In the genomic region with DNA sequence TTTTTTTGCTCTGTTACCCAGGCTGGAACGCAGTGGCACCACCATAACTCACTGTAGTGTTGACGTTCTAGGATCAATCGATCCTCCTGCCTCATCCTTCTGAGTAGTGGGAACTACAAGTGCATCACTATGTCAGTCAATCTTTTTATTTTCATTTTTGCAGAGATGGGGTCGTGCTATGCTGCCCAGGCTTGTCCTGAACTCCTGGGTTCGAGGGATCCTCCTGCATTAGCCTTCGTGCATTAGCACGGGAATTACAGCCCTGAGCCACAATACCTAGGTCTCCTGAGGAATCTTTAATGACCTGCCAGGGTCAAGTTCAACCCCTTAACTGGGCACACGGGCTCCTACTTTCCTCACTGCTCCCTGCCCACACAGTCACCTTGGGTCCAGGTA, we compare ENCODE assay signal across 9 cellular contexts. TPM values are rescaled to one million over a fixed set of nuclear protein-coding genes. Genes with fewer than 3 reads are reported as not detected.
DNase-seq lines count a peak whose midpoint lies in the region; ATAC-seq, FAIRE-seq and TF ChIP-seq lines count a peak whose summit lies in the region.
"Had no signal": no experiment of that assay in that cellular context is flagged by ENCODE, and none has a peak within 500 bp of the region (broad histone marks: within the 10 kb centered on the region; RNA-seq: fewer than 3 reads in every experiment).

No MANE protein-coding gene starts in this region.

- TF ChIP-seq EP300 in K562 (IDR thresholded peaks at IDR 0.05; ENCODE audit: low read length), result no peak

- CTCF ChIA-PET in activated CD8-positive, alpha-beta memory T cell treated with anti-CD3 and anti-CD28 coated beads, Interleukin-2, amount 10 ng/mL, durations not matched to agents 7 days and 5 days (lab: Charles Lee), result interaction anchor here (1.2 to 11.8 kb wide), 3 partner anchors 24 to 330 kb away, joined by 3 to 146 read pairs (median 4); no protein-coding TSS in a partner anchor
- CTCF ChIA-PET in K562 (lab: Yijun Ruan, JAX; ENCODE audit: low intra/inter-chr PET ratio), result no interaction called here

- H3K27me3 ChIP-seq in K562 (ENCODE audit: control insufficient read depth in 2 of 2, insufficient read depth in 2 of 2, low read length in 2 of 2) (no peaks in the 10 kb centered on the region), lung (ENCODE audit: control insufficient read depth, insufficient read depth) (no peaks in the 10 kb centered on the region), thymus (ENCODE audit: control insufficient read depth, insufficient read depth) (no peaks in the 10 kb centered on the region)

- no peak for ATAC-seq in activated CD8-positive, alpha-beta memory T cell treated with anti-CD3 and anti-CD28 coated beads, Interleukin-2, amount 10 ng/mL, durations not matched to agents 7 days and 5 days
- no peak for ATAC-seq in K562
- ATAC-seq in lung (ENCODE audit: insufficient read depth, low FRiP score), result no peak
- no peak for ATAC-seq in GM21447 (IDR thresholded peaks at IDR 0.05; ENCODE audit: unreplicated experiment)

- H3K27ac ChIP-seq in K562 (ENCODE audit: extremely low read depth, low read depth, low read length), result peak overlapping the region; percentile 62; the same call in 1 of the 3 replicates
- peak overlapping the region; percentile 77 to 96 for H3K27ac ChIP-seq in lung (ENCODE audit: low read depth in 1 of 2, low read length in 1 of 2)
- peak overlapping the region; percentile 92 for H3K27ac ChIP-seq in thymus (ENCODE audit: low read depth)

- H4K20me1 ChIP-seq in K562 (replicated peaks; ENCODE audit: control insufficient read depth, insufficient read depth, low read length), result no peaks in the 10 kb centered on the region

- peak overlapping the region; percentile 93 for H3K27ac Mint-ChIP-seq in activated CD8-positive, alpha-beta memory T cell treated with anti-CD3 and anti-CD28 coated beads, Interleukin-2, amount 10 ng/mL, durations not matched to agents 7 days and 5 days

- no peaks in the 10 kb centered on the region for H3K9me3 ChIP-seq in K562 (replicated peaks; ENCODE audit: control insufficient read depth, insufficient read depth, low read depth, low read length)
- H3K9me3 ChIP-seq in lung (ENCODE audit: control insufficient read depth in 2 of 2, insufficient read depth in 1 of 2, low read length in 1 of 2), result no peaks in the 10 kb centered on the region
- no peaks in the 10 kb centered on the region for H3K9me3 ChIP-seq in thymus (ENCODE audit: control insufficient read depth)

- in situ Hi-C loops in K562 (cut with MboI), result no loop called here

- no peak for FAIRE-seq in K562 (lab: Jason Lieb, UNC)

- WGBS in K562 (ENCODE audit: insufficient coverage, low coverage, missing lambda C conversion rate), result 50% methylated on average over 8 of the region's 8 CpGs
- 56 to 63% methylated on average over 8 of the region's 8 CpGs for WGBS in lung, 2 donors
- 81% methylated on average over 8 of the region's 8 CpGs for WGBS in thymus

- DNase-seq in activated CD8-positive, alpha-beta memory T cell treated with anti-CD3 and anti-CD28 coated beads, Interleukin-2, amount 10 ng/mL, durations not matched to agents 7 days and 5 days, result no peak
- DNase-seq in activated CD8-positive, alpha-beta memory T cell treated with anti-CD3 and anti-CD28 coated beads, Interleukin-2, amount 50 U/mL, for 48 hours, result no peak
- DNase-seq in K562 (ENCODE audit: extremely low read depth in 1 of 4, low spot score in 3 of 4) (no peak), lung (ENCODE audit: low spot score) (no peak), GDM1 (lab: John Stamatoyannopoulos, UW) (no peak), H4 (ENCODE audit: low spot score) (no peak)
- DNase-seq: NCI-H774 had no signal

- TF ChIP-seq RAD21 in K562 (CRISPR knock-in tag; conservative IDR thresholded peaks at IDR 0.05 in 1 of 2, IDR thresholded peaks at IDR 0.05 in 1 of 2), result no peak

- H3K4me3 Mint-ChIP-seq in activated CD8-positive, alpha-beta memory T cell treated with anti-CD3 and anti-CD28 coated beads, Interleukin-2, amount 10 ng/mL, durations not matched to agents 7 days and 5 days, result peak overlapping the region; percentile 98

- peak overlapping the region; percentile 78 for H2AFZ ChIP-seq in K562 (ENCODE audit: low read depth, low read length)

- TF ChIP-seq CTCF in K562 (IDR thresholded peaks at IDR 0.05 in 2 of 3, conservative IDR thresholded peaks at IDR 0.05 in 1 of 3; ENCODE audit: insufficient read depth in 2 of 3, low read depth in 1 of 3, low read length in 3 of 3) (no peak), lung (IDR thresholded peaks at IDR 0.05; ENCODE audit: control extremely low read depth, extremely low read depth) (no peak)

- H3K27me3 Mint-ChIP-seq in activated CD8-positive, alpha-beta memory T cell treated with anti-CD3 and anti-CD28 coated beads, Interleukin-2, amount 10 ng/mL, durations not matched to agents 7 days and 5 days, result no peaks in the 10 kb centered on the region

- intact Hi-C loops in K562 (cut with micrococcal nuclease), result no loop called here

- H3K4me1 ChIP-seq in K562 (replicated peaks in 1 of 2; ENCODE audit: control insufficient read depth in 2 of 2, insufficient read depth in 2 of 2, low read length in 2 of 2), result peaks cover 13 to 16% of the 10 kb centered on the region in 2 experiments
- H3K4me1 ChIP-seq in lung (ENCODE audit: control insufficient read depth in 2 of 2, insufficient read depth in 2 of 2, low read length in 2 of 2), result peaks cover 3 to 37% of the 10 kb centered on the region in 2 donors
- H3K4me1 ChIP-seq in thymus (ENCODE audit: control insufficient read depth, insufficient read depth, low read length), result peaks cover 39% of the 10 kb centered on the region

- no peaks in the 10 kb centered on the region for H3K79me2 ChIP-seq in K562 (ENCODE audit: control insufficient read depth, insufficient read depth, low read length)

- peak overlapping the region; percentile 70; the same call in 1 of the 2 replicates for H3K4me2 ChIP-seq in K562 (ENCODE audit: insufficient read depth, low read length)

- H3K9me1 ChIP-seq in K562 (ENCODE audit: control insufficient read depth, insufficient read depth, low read length), result no peaks in the 10 kb centered on the region

- peak overlapping the region; percentile 20; the same call in 1 of the 2 replicates for H3K4me3 ChIP-seq in K562
- peak overlapping the region; percentile 39 for H3K4me3 ChIP-seq in lung
- H3K4me3 ChIP-seq in thymus (ENCODE audit: low read length), result peak overlapping the region; percentile 58

- BruUV-seq in K562 (replicated peaks; lab: Mats Ljungman, UMichigan), result no TSS peak

- peaks cover 78% of the 10 kb centered on the region for H3K36me3 Mint-ChIP-seq in activated CD8-positive, alpha-beta memory T cell treated with anti-CD3 and anti-CD28 coated beads, Interleukin-2, amount 10 ng/mL, durations not matched to agents 7 days and 5 days

- peaks cover 3% of the 10 kb centered on the region for H3K9me3 Mint-ChIP-seq in activated CD8-positive, alpha-beta memory T cell treated with anti-CD3 and anti-CD28 coated beads, Interleukin-2, amount 10 ng/mL, durations not matched to agents 7 days and 5 days (ENCODE audit: low read depth)

- H3K36me3 ChIP-seq in K562 (ENCODE audit: control insufficient read depth, insufficient read depth, low read length) (no peaks in the 10 kb centered on the region), lung (ENCODE audit: control insufficient read depth in 2 of 2, insufficient read depth in 2 of 2, low read length in 2 of 2) (no peaks in the 10 kb centered on the region), thymus (ENCODE audit: control insufficient read depth, insufficient read depth) (no peaks in the 10 kb centered on the region)

- no peak for TF ChIP-seq POLR2A in K562 (conservative IDR thresholded peaks at IDR 0.05)

- H3K4me1 Mint-ChIP-seq in activated CD8-positive, alpha-beta memory T cell treated with anti-CD3 and anti-CD28 coated beads, Interleukin-2, amount 10 ng/mL, durations not matched to agents 7 days and 5 days, result peaks cover 81% of the 10 kb centered on the region

- H3K9ac ChIP-seq in K562 (ENCODE audit: insufficient read depth in 1 of 2, low read depth in 2 of 2, low read length in 2 of 2), result peak overlapping the region; percentile 38 to 87; a peak in 3 of 4 replicates

- POLR2A ChIA-PET in K562 (lab: Yijun Ruan, JAX), result interaction anchor here (0.8 to 1.3 kb wide), 3 partner anchors 14 to 36 kb away, joined by 3 to 5 read pairs (median 3); no protein-coding TSS in a partner anchor

RNA-seq across cellular contexts. Expression of a gene that starts 4.4 kb away (rescaled TPM):
- 100 to 1,000 TPM; 134 to 160 TPM for total RNA-seq in activated CD8-positive, alpha-beta memory T cell treated with anti-CD3 and anti-CD28 coated beads, Interleukin-2, amount 10 ng/mL, durations not matched to agents 7 days and 5 days
- total RNA-seq in K562 (2011; cell fraction: chromatin; rRNA removed; ENCODE audit: low replicate concordance), result 1.7 TPM in 2 replicates
- total RNA-seq in K562 (2011; cell fraction: nucleolus; rRNA removed), result 0.50 and 0.53 TPM in 2 replicates
- not detected in 2 replicates for total RNA-seq in K562 (2011; cell fraction: nucleoplasm; rRNA removed)
- 0.69 TPM in 1 of 2 replicates, not detected in the other for total RNA-seq in K562 (2014; rRNA removed)
- 0.33 and 0.73 TPM in 2 replicates for total RNA-seq in K562 (2014; rRNA removed; fragmentation: Illumina TruSeq; extraction: Trizol)
- 0.25 and 0.38 TPM in 2 replicates for total RNA-seq in K562 (2015; rRNA removed; fragmentation: Illumina TruSeq; extraction: Trizol)
- 0.67 and 1.1 TPM in 2 replicates for total RNA-seq in K562 (2021)
- polyA plus RNA-seq in K562 (2011; rRNA removed), result 0.32 and 0.54 TPM in 2 replicates
- polyA plus RNA-seq in K562 (2011; cell fraction: cytosol; rRNA removed), result 0.04 and 0.09 TPM in 2 replicates
- polyA plus RNA-seq in K562 (2011; cell fraction: nucleus; rRNA removed), result 0.11 and 0.75 TPM in 2 replicates
- polyA plus RNA-seq in K562 (2012), result 0.66 and 2.7 TPM in 2 replicates
- 0.87 and 1.1 TPM in 2 replicates for polyA plus RNA-seq in K562 (2014; fragmentation: Illumina TruSeq; extraction: Trizol)
- under 1 TPM; 0.25 to 0.80 TPM for polyA plus RNA-seq in K562 (2014; fragmentation: Nextera tagmentation; extraction: Ambion mirVana)
- polyA plus RNA-seq in K562 (2014; rRNA removed), result 0.18 and 0.93 TPM in 2 replicates
- 0.21 and 0.35 TPM in 2 replicates for polyA minus RNA-seq in K562 (2011; rRNA and poly(A)+ RNA removed)
- not detected in 2 replicates for polyA minus RNA-seq in K562 (2011; cell fraction: cytosol; rRNA and poly(A)+ RNA removed)
- polyA minus RNA-seq in K562 (2011; cell fraction: nucleus; rRNA and poly(A)+ RNA removed), result 0.54 TPM in 1 of 2 replicates, not detected in the other
- total RNA-seq in lung, result 10 to 100 TPM; 46.6 to 50.9 TPM
- polyA plus RNA-seq in lung, result 10 to 100 TPM; 26.2 to 42.8 TPM
- 42.6 TPM for polyA plus RNA-seq in thymus
- 7.2 and 9.4 TPM in 2 replicates for total RNA-seq in H4 (2014; rRNA removed; shearing (Covaris generic))

RNA-seq across cellular contexts. Expression of a gene that starts 45.5 kb away (rescaled TPM):
- total RNA-seq in activated CD8-positive, alpha-beta memory T cell treated with anti-CD3 and anti-CD28 coated beads, Interleukin-2, amount 10 ng/mL, durations not matched to agents 7 days and 5 days, result 10 to 100 TPM; 17.0 to 22.6 TPM
- total RNA-seq in K562 (2011; cell fraction: chromatin; rRNA removed; ENCODE audit: low replicate concordance), result 11.5 and 14.1 TPM in 2 replicates
- 8.7 and 14.0 TPM in 2 replicates for total RNA-seq in K562 (2011; cell fraction: nucleolus; rRNA removed)
- 14.4 and 15.3 TPM in 2 replicates for total RNA-seq in K562 (2011; cell fraction: nucleoplasm; rRNA removed)
- 6.6 and 9.4 TPM in 2 replicates for total RNA-seq in K562 (2014; rRNA removed)
- 7.6 and 9.3 TPM in 2 replicates for total RNA-seq in K562 (2014; rRNA removed; fragmentation: Illumina TruSeq; extraction: Trizol)
- 11.0 and 11.9 TPM in 2 replicates for total RNA-seq in K562 (2015; rRNA removed; fragmentation: Illumina TruSeq; extraction: Trizol)
- 8.9 and 9.8 TPM in 2 replicates for total RNA-seq in K562 (2021)
- polyA plus RNA-seq in K562 (2011; rRNA removed), result 14.3 and 14.5 TPM in 2 replicates
- polyA plus RNA-seq in K562 (2011; cell fraction: cytosol; rRNA removed), result 14.6 and 18.4 TPM in 2 replicates
- polyA plus RNA-seq in K562 (2011; cell fraction: nucleus; rRNA removed), result 8.5 and 10.5 TPM in 2 replicates
- 16.0 and 18.4 TPM in 2 replicates for polyA plus RNA-seq in K562 (2012)
- 8.1 and 10.2 TPM in 2 replicates for polyA plus RNA-seq in K562 (2014; fragmentation: Illumina TruSeq; extraction: Trizol)
- polyA plus RNA-seq in K562 (2014; fragmentation: Nextera tagmentation; extraction: Ambion mirVana), result 10 to 100 TPM in 1 of 2 experiments, 1 to 10 TPM in 1; 8.9 to 15.0 TPM
- polyA plus RNA-seq in K562 (2014; rRNA removed), result 6.5 and 7.2 TPM in 2 replicates
- 32.8 and 36.6 TPM in 2 replicates for polyA minus RNA-seq in K562 (2011; rRNA and poly(A)+ RNA removed)
- 9.2 and 12.4 TPM in 2 replicates for polyA minus RNA-seq in K562 (2011; cell fraction: cytosol; rRNA and poly(A)+ RNA removed)
- 6.5 and 15.6 TPM in 2 replicates for polyA minus RNA-seq in K562 (2011; cell fraction: nucleus; rRNA and poly(A)+ RNA removed)
- total RNA-seq in lung, result 10 to 100 TPM in 1 of 2 donors, 1 to 10 TPM in 1; 9.8 to 15.9 TPM
- polyA plus RNA-seq in lung, result 1 to 10 TPM; 5.9 to 8.4 TPM
- 53.0 TPM for polyA plus RNA-seq in thymus
- total RNA-seq in H4 (2014; rRNA removed; shearing (Covaris generic)), result 2.7 and 3.6 TPM in 2 replicates
